Comparison of ENCODE assay signal across 8 cellular contexts in genomic region chr19:13441810-13442512, GRCh38.
DNase-seq lines count a peak whose midpoint lies in the region; ATAC-seq and TF ChIP-seq lines count a peak whose summit lies in the region.

No MANE protein-coding gene starts in this region.

- H3K4me3 ChIP-seq in endodermal cell (ENCODE audit: low read length) = no peak overlapping the region

- in situ Hi-C loops in ACHN (cut with HindIII; ENCODE audit: low pct_ligation_motif_present, low pct_unique_long_range_greater_than_20kb, low sequenced_read_pairs) = no loop called here

- no peaks in the 10 kb centered on the region for H3K36me3 Mint-ChIP-seq in endodermal cell (ENCODE audit: low read depth)

- 40 to 52% methylated on average over 8 to 10 of the region's 10 CpGs for WGBS in endodermal cell (ENCODE audit: insufficient coverage in 1 of 2, insufficient read length in 1 of 2), 2 experiments

- no peaks in the 10 kb centered on the region for H3K9me3 ChIP-seq in endodermal cell (ENCODE audit: control insufficient read depth, low read length)

- no peaks in the 10 kb centered on the region for H3K9me3 Mint-ChIP-seq in endodermal cell

- H3K36me3 ChIP-seq in endodermal cell (ENCODE audit: control insufficient read depth, insufficient read depth, low read length) = no peaks in the 10 kb centered on the region

- ATAC-seq in HG03520 (IDR thresholded peaks at IDR 0.05; ENCODE audit: unreplicated experiment) (no peak), HG02588 (IDR thresholded peaks at IDR 0.05; ENCODE audit: unreplicated experiment) (no peak)

- peak; percentile 47 for DNase-seq in ACHN
- DNase-seq in HuH-7 (ENCODE audit: low spot score) = peak; percentile 37
- peak; percentile 55 for DNase-seq in activated CD4-positive, alpha-beta T cell treated with anti-CD3 and anti-CD28 coated beads for 48 hours
- peak; percentile 89 for DNase-seq in endodermal cell
- peak; percentile 13 to 21 for DNase-seq in stimulated activated CD4-positive, alpha-beta T cell treated with anti-CD3 and anti-CD28 coated beads, Interleukin-1b, Interleukin-23, amount 100 ng/mL, for 4 hours (ENCODE audit: low read depth in 2 of 2)
- DNase-seq in epidermal melanocyte (ENCODE audit: insufficient read length, low spot score) = no peak

- no peaks in the 10 kb centered on the region for H3K4me1 ChIP-seq in endodermal cell (ENCODE audit: control insufficient read depth, insufficient read depth, low read length)

- no peak overlapping the region for H3K9ac ChIP-seq in endodermal cell (ENCODE audit: extremely low read depth, low read length, poor library complexity, severe bottlenecking)

- no peaks in the 10 kb centered on the region for H3K27me3 Mint-ChIP-seq in endodermal cell (ENCODE audit: insufficient read depth)

- H3K27ac Mint-ChIP-seq in endodermal cell = no peak overlapping the region

- H3K4me3 Mint-ChIP-seq in endodermal cell = no peak overlapping the region

- no peak overlapping the region for H3K27ac ChIP-seq in endodermal cell (ENCODE audit: low read depth, low read length)

- no peaks in the 10 kb centered on the region for H3K4me1 Mint-ChIP-seq in endodermal cell

- no peaks in the 10 kb centered on the region for H3K27me3 ChIP-seq in endodermal cell (ENCODE audit: control insufficient read depth, insufficient read depth, low read length, poor library complexity, severe bottlenecking)

- no peak for TF ChIP-seq CTCF in endodermal cell (conservative IDR thresholded peaks at IDR 0.05)
